In genomic region chr6:111696814-111697213, GRCh38 we compare ENCODE assay signal across 16 cellular contexts.
A peak's percentile ranks its signal among the peaks of the same experiment; 100 is the strongest.
DNase-seq lines count a peak whose midpoint lies in the region; ATAC-seq and TF ChIP-seq lines count a peak whose summit lies in the region.
"Had no signal": no experiment of that assay in that cellular context is flagged by ENCODE, and none has a peak within 500 bp of the region (broad histone marks: within the 10 kb centered on the region; RNA-seq: fewer than 3 reads in every experiment).

No MANE protein-coding gene starts in this region.

- H3K27me3 ChIP-seq in DND-41 (ENCODE audit: insufficient read depth, low read length, poor library complexity) (no peaks in the 10 kb centered on the region), body of pancreas (no peaks in the 10 kb centered on the region), stomach (no peaks in the 10 kb centered on the region), gastrocnemius medialis (no peaks in the 10 kb centered on the region)
- H3K27me3 ChIP-seq: BE2C had no signal

- H3K4me1 Mint-ChIP-seq in activated naive CD4-positive, alpha-beta T cell treated with anti-CD3 and anti-CD28 coated beads, Interleukin-2, amount 50 U/mL, for 24 hours, result peaks cover 76% of the 10 kb centered on the region
- peaks cover 40% of the 10 kb centered on the region for H3K4me1 Mint-ChIP-seq in activated naive CD4-positive, alpha-beta T cell treated with anti-CD3 and anti-CD28 coated beads, Interleukin-2, amount 10 ng/mL, durations not matched to agents 7 days and 5 days
- H3K4me1 Mint-ChIP-seq: GM23338 had no signal

- no peak for TF ChIP-seq POLR2A in body of pancreas (IDR thresholded peaks at IDR 0.05)
- TF ChIP-seq POLR2A in stomach (IDR thresholded peaks at IDR 0.05), result no peak
- TF ChIP-seq POLR2A in gastrocnemius medialis (IDR thresholded peaks at IDR 0.05), result no peak

- no peaks in the 10 kb centered on the region for H3K9me3 Mint-ChIP-seq in activated naive CD4-positive, alpha-beta T cell treated with anti-CD3 and anti-CD28 coated beads, Interleukin-2, amount 50 U/mL, for 24 hours
- H3K9me3 Mint-ChIP-seq in activated naive CD4-positive, alpha-beta T cell treated with anti-CD3 and anti-CD28 coated beads, Interleukin-2, amount 10 ng/mL, durations not matched to agents 7 days and 5 days, result no peaks in the 10 kb centered on the region
- H3K9me3 Mint-ChIP-seq: GM23338 had no signal

- in situ Hi-C loops in gastrocnemius medialis (cut with MboI; ENCODE audit: low sequenced_read_pairs in 4 of 4), result no loop called here

- H3K27me3 Mint-ChIP-seq in activated naive CD4-positive, alpha-beta T cell treated with anti-CD3 and anti-CD28 coated beads, Interleukin-2, amount 50 U/mL, for 24 hours, result no peaks in the 10 kb centered on the region
- H3K27me3 Mint-ChIP-seq in activated naive CD4-positive, alpha-beta T cell treated with anti-CD3 and anti-CD28 coated beads, Interleukin-2, amount 10 ng/mL, durations not matched to agents 7 days and 5 days, result no peaks in the 10 kb centered on the region

- no peak overlapping the region for H3K9ac ChIP-seq in DND-41 (ENCODE audit: low read depth, low read length)

- ATAC-seq in DND-41 (ENCODE audit: insufficient read depth, low read depth) (no peak), body of pancreas (peak; percentile 54), GM19351 (IDR thresholded peaks at IDR 0.05; ENCODE audit: unreplicated experiment) (no peak), gastrocnemius medialis (no peak)
- ATAC-seq: A549, GM12878, GM23338 had no signal

- no peaks in the 10 kb centered on the region for H3K9me3 ChIP-seq in DND-41 (ENCODE audit: insufficient read depth, low read length, severe bottlenecking)
- H3K9me3 ChIP-seq in body of pancreas, result no peaks in the 10 kb centered on the region
- H3K9me3 ChIP-seq in stomach, result no peaks in the 10 kb centered on the region
- H3K9me3 ChIP-seq in gastrocnemius medialis, result no peaks in the 10 kb centered on the region
- H3K9me3 ChIP-seq: A549, BE2C had no signal

- H3K4me3 ChIP-seq in DND-41 (ENCODE audit: low read depth in 1 of 2, low read length in 2 of 2) (no peak overlapping the region), body of pancreas (no peak overlapping the region), stomach (no peak overlapping the region), gastrocnemius medialis (no peak overlapping the region)
- H3K4me3 ChIP-seq: A549, GM12878, GM23338 had no signal

- 0 out of 2 replicates have a peak overlapping the region, but pooled peaks have one; percentile 11 for H3K27ac ChIP-seq in DND-41 (ENCODE audit: low read length)
- H3K27ac ChIP-seq in body of pancreas, result no peak overlapping the region
- H3K27ac ChIP-seq in stomach, result no peak overlapping the region
- no peak overlapping the region for H3K27ac ChIP-seq in gastrocnemius medialis
- H3K27ac ChIP-seq: A549, C4-2B had no signal

- CTCF ChIA-PET in activated naive CD4-positive, alpha-beta T cell treated with anti-CD3 and anti-CD28 coated beads, Interleukin-2, amount 10 ng/mL, durations not matched to agents 7 days and 5 days (lab: Charles Lee), result interaction anchor here (0.8 to 1.3 kb wide), 2 partner anchors 346 to 466 kb away, joined by 3 read pairs; no protein-coding TSS in a partner anchor

- TF ChIP-seq EP300 in stomach (IDR thresholded peaks at IDR 0.05), result no peak

- intact Hi-C loops in body of pancreas (cut with DNase I), result no loop called here
- intact Hi-C loops in stomach (cut with DNase I; ENCODE audit: low total_unique reads), result no loop called here
- intact Hi-C loops in gastrocnemius medialis (cut with DNase I; ENCODE audit: low total_unique reads), result no loop called here

- H3K36me3 ChIP-seq in DND-41 (ENCODE audit: insufficient read depth, low read length) (peaks cover 87% of the 10 kb centered on the region), body of pancreas (replicated peaks in 1 of 2; ENCODE audit: insufficient read depth in 1 of 2, low read depth in 2 of 2) (no peaks in the 10 kb centered on the region), stomach (peaks cover 11 to 67% (median 54%) of the 10 kb centered on the region in 4 donors), gastrocnemius medialis (no peaks in the 10 kb centered on the region)

- no peak for TF ChIP-seq CTCF in DND-41 (IDR thresholded peaks at IDR 0.05; ENCODE audit: borderline replicate concordance, extremely low read depth, low read length, poor library complexity, severe bottlenecking)
- TF ChIP-seq CTCF in body of pancreas (IDR thresholded peaks at IDR 0.05), result no peak
- no peak for TF ChIP-seq CTCF in stomach (IDR thresholded peaks at IDR 0.05)
- no peak for TF ChIP-seq CTCF in gastrocnemius medialis (IDR thresholded peaks at IDR 0.05 in 4 of 5, conservative IDR thresholded peaks at IDR 0.05 in 1 of 5)

- H3K4me1 ChIP-seq in DND-41 (ENCODE audit: insufficient read depth, low read length) (peaks cover 4% of the 10 kb centered on the region; the same call in 1 of the 2 replicates), body of pancreas (peaks cover 27% of the 10 kb centered on the region), stomach (peaks cover 21 to 38% (median 26%) of the 10 kb centered on the region in 4 donors), gastrocnemius medialis (peaks cover 13 to 16% of the 10 kb centered on the region in 2 donors)

- H3K4me2 ChIP-seq in DND-41 (ENCODE audit: insufficient read depth, low read length), result no peak overlapping the region
- H3K4me2 ChIP-seq: A549, GM23338 had no signal

- no peak overlapping the region for H3K4me3 Mint-ChIP-seq in activated naive CD4-positive, alpha-beta T cell treated with anti-CD3 and anti-CD28 coated beads, Interleukin-2, amount 50 U/mL, for 24 hours
- no peak overlapping the region for H3K4me3 Mint-ChIP-seq in activated naive CD4-positive, alpha-beta T cell treated with anti-CD3 and anti-CD28 coated beads, Interleukin-2, amount 10 ng/mL, durations not matched to agents 7 days and 5 days
- H3K4me3 Mint-ChIP-seq: GM23338 had no signal

- peak overlapping the region; percentile 41 for H3K27ac Mint-ChIP-seq in activated naive CD4-positive, alpha-beta T cell treated with anti-CD3 and anti-CD28 coated beads, Interleukin-2, amount 50 U/mL, for 24 hours
- no peak overlapping the region for H3K27ac Mint-ChIP-seq in activated naive CD4-positive, alpha-beta T cell treated with anti-CD3 and anti-CD28 coated beads, Interleukin-2, amount 10 ng/mL, durations not matched to agents 7 days and 5 days
- H3K27ac Mint-ChIP-seq: GM23338 had no signal

- peaks cover 37% of the 10 kb centered on the region for H3K36me3 Mint-ChIP-seq in activated naive CD4-positive, alpha-beta T cell treated with anti-CD3 and anti-CD28 coated beads, Interleukin-2, amount 50 U/mL, for 24 hours
- peaks cover 64% of the 10 kb centered on the region for H3K36me3 Mint-ChIP-seq in activated naive CD4-positive, alpha-beta T cell treated with anti-CD3 and anti-CD28 coated beads, Interleukin-2, amount 10 ng/mL, durations not matched to agents 7 days and 5 days

- H2AFZ ChIP-seq in DND-41 (ENCODE audit: low read depth, low read length), result no peak overlapping the region
- H2AFZ ChIP-seq: GM23338 had no signal

- DNase-seq in activated naive CD4-positive, alpha-beta T cell treated with anti-CD3 and anti-CD28 coated beads, Interleukin-2, amount 10 ng/mL, durations not matched to agents 7 days and 5 days, result no peak
- DNase-seq in DND-41 (no peak), body of pancreas (peak; percentile 49 to 79 (median 70)), stomach (peak; percentile 76), gastrocnemius medialis (no peak)
- no peak for DNase-seq in activated effector memory CD4-positive, alpha-beta T cell treated with anti-CD3 and anti-CD28 coated beads, Interleukin-2, amount 50 U/mL, for 16 hours
- DNase-seq: BE2C, DMS53, H7, IMR-90 had no signal

- no peaks in the 10 kb centered on the region for H3K79me2 ChIP-seq in DND-41 (ENCODE audit: insufficient read depth, low read length)

- no peaks in the 10 kb centered on the region for H4K20me1 ChIP-seq in DND-41 (ENCODE audit: insufficient read depth, low read length)

Comparison
In these comparisons a context has a peak if more than half of its experiments do, and no peak if none do; other contexts are left out.
1. DNase-seq: peak in body of pancreas (4 of 4) and stomach (single experiment); none in activated naive CD4-positive, alpha-beta T cell treated with anti-CD3 and anti-CD28 coated beads, Interleukin-2, amount 10 ng/mL, durations not matched to agents 7 days and 5 days (single experiment), DND-41 (single experiment), activated effector memory CD4-positive, alpha-beta T cell treated with anti-CD3 and anti-CD28 coated beads, Interleukin-2, amount 50 U/mL, for 16 hours (single experiment) and gastrocnemius medialis (0 of 2).